Comparison of ENCODE assay signal across 8 cellular contexts in genomic region chr1:150281758-150282557, GRCh38. TPM values are rescaled to one million over a fixed set of nuclear protein-coding genes. Genes with fewer than 3 reads are reported as not detected.
A peak's percentile ranks its signal among the peaks of the same experiment; 100 is the strongest.
DNase-seq lines count a peak whose midpoint lies in the region; ATAC-seq and TF ChIP-seq lines count a peak whose summit lies in the region.

TSS of gene CIART (plus strand) at chr1:150282554. CDS start at chr1:150283268, 714 bp downstream.

- peak within 1 kb of the TSS; percentile 51 for H3K4me2 ChIP-seq in SU-DHL-6 (ENCODE audit: low read depth, low read length, poor library complexity, severe bottlenecking)

- intact Hi-C loops in Right ventricle myocardium superior (cut with DNase I) = no loop called here

- no peaks in the 10 kb centered on the region for H3K9me3 ChIP-seq in SU-DHL-6 (ENCODE audit: insufficient read depth, low read length)
- H3K9me3 ChIP-seq in adipocyte (ENCODE audit: control insufficient read depth, low read length) = no peaks in the 10 kb centered on the region

- ATAC-seq in GM21381 (IDR thresholded peaks at IDR 0.05; ENCODE audit: unreplicated experiment) (peak; percentile 68), Right ventricle myocardium superior (ENCODE audit: poor library complexity) (peak; percentile 95), omental fat pad (ENCODE audit: low FRiP score) (peak; percentile 97)

- TF ChIP-seq CTCF in AG10803 (conservative IDR thresholded peaks at IDR 0.05; ENCODE audit: low read length) = no peak
- no peak for TF ChIP-seq CTCF in NB4 (IDR thresholded peaks at IDR 0.05; ENCODE audit: low read depth, low read length)
- TF ChIP-seq CTCF in SU-DHL-6 (IDR thresholded peaks at IDR 0.05; ENCODE audit: insufficient read depth, low read length, poor library complexity, severe bottlenecking) = no peak
- no peak for TF ChIP-seq CTCF in omental fat pad (IDR thresholded peaks at IDR 0.05)

- peaks cover 23% of the 10 kb centered on the region for H3K4me1 ChIP-seq in adipocyte (ENCODE audit: control insufficient read depth, insufficient read depth, low read length)

- no peaks in the 10 kb centered on the region for H3F3A ChIP-seq in SU-DHL-6 (ENCODE audit: insufficient read depth)

- no peaks in the 10 kb centered on the region for H3K36me3 ChIP-seq in SU-DHL-6 (ENCODE audit: low read length)
- peaks cover 6% of the 10 kb centered on the region for H3K36me3 ChIP-seq in adipocyte (ENCODE audit: control insufficient read depth, insufficient read depth, low read length, severe bottlenecking)

- H4K20me1 ChIP-seq in SU-DHL-6 (ENCODE audit: low read depth, low read length) = no peaks in the 10 kb centered on the region

- no peak for TF ChIP-seq POLR2A in NB4 (IDR thresholded peaks at IDR 0.05; ENCODE audit: extremely low read depth, insufficient read length)

- DNase-seq in AG10803 (ENCODE audit: low read depth) = peak; percentile 100
- DNase-seq in NB4 (ENCODE audit: low read depth) = peak; percentile 58
- DNase-seq in adipocyte (ENCODE audit: low read depth) = peak; percentile 98
- peak; percentile 94 for DNase-seq in Right ventricle myocardium superior
- DNase-seq in omental fat pad (ENCODE audit: low spot score) = peak; percentile 90

- no peaks in the 10 kb centered on the region for H3K9me2 ChIP-seq in SU-DHL-6 (replicated peaks; ENCODE audit: insufficient read depth, low read length)

- peak within 1 kb of the TSS; percentile 96 for H2AFZ ChIP-seq in SU-DHL-6 (ENCODE audit: low read depth, low read length, severe bottlenecking)

- H3K79me2 ChIP-seq in SU-DHL-6 (ENCODE audit: insufficient read depth, low read length) = no peaks in the 10 kb centered on the region

- H3K4me3 ChIP-seq in AG10803 (ENCODE audit: low read length) (peak within 1 kb of the TSS; percentile 82), NB4 (ENCODE audit: low read depth, low read length) (peak within 1 kb of the TSS; percentile 54), SU-DHL-6 (ENCODE audit: insufficient read depth, low read length, poor library complexity, severe bottlenecking) (no peak within 1 kb of the TSS), adipocyte (ENCODE audit: low read length) (peak within 1 kb of the TSS; percentile 88)

- H3K27ac ChIP-seq in SU-DHL-6 (ENCODE audit: low read depth, low read length) (no peak within 1 kb of the TSS), temporal lobe (ENCODE audit: low read depth, low read length) (peak within 1 kb of the TSS; percentile 94)

- no peaks in the 10 kb centered on the region for H3K27me3 ChIP-seq in SU-DHL-6 (ENCODE audit: low read length)
- H3K27me3 ChIP-seq in adipocyte (replicated peaks; ENCODE audit: control insufficient read depth, insufficient read depth, low read length) = no peaks in the 10 kb centered on the region

- peak within 1 kb of the TSS; percentile 38; the same call in 1 of the 2 replicates for H3K9ac ChIP-seq in SU-DHL-6 (ENCODE audit: low read length)
- H3K9ac ChIP-seq in adipocyte (ENCODE audit: low read length) = peak within 1 kb of the TSS; percentile 80

RNA-seq across cellular contexts. Expression of gene CIART, which starts in this region (rescaled TPM):
- total RNA-seq in Right ventricle myocardium superior = 11.8 TPM
- total RNA-seq in omental fat pad = 1 to 10 TPM in 3 of 4 donors, under 1 TPM in 1; 0.75 to 5.5 (median 2.2) TPM
- 1.7 TPM for total RNA-seq in temporal lobe
